ENCODE assay signal across 20 cellular contexts in genomic region chr1:174118726-174119125, GRCh38. TPM values are rescaled to one million over a fixed set of nuclear protein-coding genes. Genes with fewer than 3 reads are reported as not detected.
A peak's percentile ranks its signal among the peaks of the same experiment; 100 is the strongest.
DNase-seq lines count a peak whose midpoint lies in the region; ATAC-seq, FAIRE-seq and TF ChIP-seq lines count a peak whose summit lies in the region.
"Had no signal": no experiment of that assay in that cellular context is flagged by ENCODE, and none has a peak within 500 bp of the region (broad histone marks: within the 10 kb centered on the region; RNA-seq: fewer than 3 reads in every experiment).

No MANE protein-coding gene starts in this region.

- H3K9me3 Mint-ChIP-seq in activated CD4-positive, alpha-beta T cell treated with anti-CD3 and anti-CD28 coated beads for 36 hours (ENCODE audit: low read depth), result peaks cover 8% of the 10 kb centered on the region

- CTCF ChIA-PET in activated CD4-positive, alpha-beta T cell treated with anti-CD3 and anti-CD28 coated beads for 36 hours (lab: Charles Lee), result interaction anchor here (0.9 to 1.0 kb wide), 2 partner anchors 9 to 28 kb away, joined by 3 read pairs; no protein-coding TSS in a partner anchor

- no peaks in the 10 kb centered on the region for H3K36me3 Mint-ChIP-seq in activated CD4-positive, alpha-beta T cell treated with anti-CD3 and anti-CD28 coated beads for 36 hours (ENCODE audit: low read depth)
- H3K36me3 Mint-ChIP-seq: CD14-positive monocyte had no signal

- no peak for TF ChIP-seq EP300 in tibial nerve (IDR thresholded peaks at IDR 0.05)

- H3K27me3 Mint-ChIP-seq in activated CD4-positive, alpha-beta T cell treated with anti-CD3 and anti-CD28 coated beads for 36 hours, result no peaks in the 10 kb centered on the region

- H3K4me1 ChIP-seq in tibial nerve, result no peaks in the 10 kb centered on the region

- H3K27ac Mint-ChIP-seq in activated CD4-positive, alpha-beta T cell treated with anti-CD3 and anti-CD28 coated beads for 36 hours, result no peak overlapping the region
- H3K27ac Mint-ChIP-seq: CD14-positive monocyte had no signal

- H3K27ac ChIP-seq in tibial nerve, result no peak overlapping the region
- H3K27ac ChIP-seq: 22Rv1 had no signal

- H3K36me3 ChIP-seq in tibial nerve, result no peaks in the 10 kb centered on the region

- H3K4me3 ChIP-seq in tibial nerve, result no peak overlapping the region

- POLR2A ChIA-PET in activated CD4-positive, alpha-beta T cell treated with anti-CD3 and anti-CD28 coated beads for 36 hours (lab: Charles Lee), result no interaction called here

- no peak for FAIRE-seq in HTR-8/SVneo (lab: Jason Lieb, UNC)
- FAIRE-seq: GM12892, GM18507, H1 had no signal

- no peaks in the 10 kb centered on the region for H3K4me1 Mint-ChIP-seq in activated CD4-positive, alpha-beta T cell treated with anti-CD3 and anti-CD28 coated beads for 36 hours

- no peak overlapping the region for H3K4me3 Mint-ChIP-seq in activated CD4-positive, alpha-beta T cell treated with anti-CD3 and anti-CD28 coated beads for 36 hours
- H3K4me3 Mint-ChIP-seq: CD14-positive monocyte had no signal

- no peak for TF ChIP-seq POLR2A in tibial nerve (IDR thresholded peaks at IDR 0.05)

- DNase-seq in NCI-H82 (lab: John Stamatoyannopoulos, UW) (peak; percentile 66), NCI-H82 treated with DMSO at 0.1 percent for 48 hours (lab: John Stamatoyannopoulos, UW; ENCODE audit: unreplicated experiment) (no peak), NCI-H2171 (lab: John Stamatoyannopoulos, UW) (peak; percentile 90), cerebellar cortex (ENCODE audit: low spot score) (peak; percentile 98), left ventricle myocardium superior (no peak), tibial nerve (ENCODE audit: low spot score in 2 of 2) (no peak), HTR-8/SVneo (ENCODE audit: insufficient read length, low spot score) (no peak)
- no peak for DNase-seq in activated CD4-positive, alpha-beta T cell treated with anti-CD3 and anti-CD28 coated beads for 36 hours
- DNase-seq: DMS53, EL, NCI-H1105, NCI-H345, NCI-H748 treated with DMSO at 0.1 percent for 48 hours, OCI-M1, SIG-M5 had no signal

- no peaks in the 10 kb centered on the region for H3K27me3 ChIP-seq in tibial nerve

- peak; percentile 90 for ATAC-seq in left ventricle myocardium superior
- ATAC-seq in activated CD4-positive, alpha-beta T cell treated with anti-CD3 and anti-CD28 coated beads for 36 hours, result no peak

- peaks cover 0 to 6% (median under 1%) of the 10 kb centered on the region in 4 donors for H3K9me3 ChIP-seq in tibial nerve

- intact Hi-C loops in left ventricle myocardium superior (cut with micrococcal nuclease), result loop anchor here (10.0 kb wide), 1 partner anchor 96 kb away; no protein-coding TSS in a partner anchor
- intact Hi-C loops in activated CD4-positive, alpha-beta T cell treated with anti-CD3 and anti-CD28 coated beads for 36 hours (cut with DNase I, micrococcal nuclease), result no loop called here

- TF ChIP-seq CTCF in tibial nerve (IDR thresholded peaks at IDR 0.05), result no peak

RNA-seq across cellular contexts. Expression of gene RABGAP1L, which starts 40.6 kb away (rescaled TPM):
- 147 TPM for total RNA-seq in left ventricle myocardium superior
- 10 to 100 TPM; 42.4 to 74.5 (median 49.1) TPM for total RNA-seq in tibial nerve
- 10 to 100 TPM; 22.6 to 29.9 TPM for total RNA-seq in activated CD4-positive, alpha-beta T cell treated with anti-CD3 and anti-CD28 coated beads for 36 hours

Comparison
In these comparisons a context has a peak if more than half of its experiments do, and no peak if none do; other contexts are left out.
1. DNase-seq: peak in NCI-H82 (single experiment), NCI-H2171 (single experiment) and cerebellar cortex (single experiment); none in NCI-H82 treated with DMSO at 0.1 percent for 48 hours (single experiment), left ventricle myocardium superior (single experiment), tibial nerve (0 of 2), activated CD4-positive, alpha-beta T cell treated with anti-CD3 and anti-CD28 coated beads for 36 hours (single experiment) and HTR-8/SVneo (single experiment).